In genomic region chr7:116591202-116592040, GRCh38 we compare ENCODE assay signal across 8 cellular contexts.
A peak's percentile ranks its signal among the peaks of the same experiment; 100 is the strongest.
DNase-seq lines count a peak whose midpoint lies in the region; ATAC-seq and TF ChIP-seq lines count a peak whose summit lies in the region.

No MANE protein-coding gene starts in this region.

- peaks cover 4% of the 10 kb centered on the region for H3K4me1 ChIP-seq in CD8-positive, alpha-beta T cell (ENCODE audit: insufficient read depth, low read length)
- H3K4me1 ChIP-seq in RWPE2 (ENCODE audit: insufficient read depth, poor library complexity, severe bottlenecking): peaks cover 25% of the 10 kb centered on the region

- H3K4me3 ChIP-seq in CD8-positive, alpha-beta T cell (ENCODE audit: low read depth, low read length): no peak overlapping the region
- no peak overlapping the region for H3K4me3 ChIP-seq in RWPE2 (ENCODE audit: severe bottlenecking)

- no peak overlapping the region for H3K4me3 Mint-ChIP-seq in CD8-positive, alpha-beta T cell
- peak overlapping the region; percentile 53; the same call in 1 of the 2 replicates for H3K4me3 Mint-ChIP-seq in HFFc6

- no peak for ATAC-seq in CD8-positive, alpha-beta T cell
- peak; percentile 53 for ATAC-seq in RWPE2 (ENCODE audit: low read depth)
- ATAC-seq in sciatic nerve: peak; percentile 33
- no peak for ATAC-seq in HG03442 (IDR thresholded peaks at IDR 0.05; ENCODE audit: unreplicated experiment)

- no peaks in the 10 kb centered on the region for H3K36me3 Mint-ChIP-seq in CD8-positive, alpha-beta T cell
- peaks cover 3% of the 10 kb centered on the region; the same call in 1 of the 2 replicates for H3K36me3 Mint-ChIP-seq in HFFc6 (ENCODE audit: low read depth)

- no peak overlapping the region for H3K27ac ChIP-seq in CD8-positive, alpha-beta T cell (ENCODE audit: low read depth, low read length)
- H3K27ac ChIP-seq in RWPE2 (ENCODE audit: poor library complexity, severe bottlenecking): peak overlapping the region; percentile 9

- H3K36me3 ChIP-seq in CD8-positive, alpha-beta T cell (ENCODE audit: insufficient read depth, low read length): no peaks in the 10 kb centered on the region
- H3K36me3 ChIP-seq in RWPE2 (ENCODE audit: low read depth): no peaks in the 10 kb centered on the region

- TF ChIP-seq CTCF in CD8-positive, alpha-beta T cell (IDR thresholded peaks at IDR 0.05): peak; percentile 60
- TF ChIP-seq CTCF in HFFc6 (IDR thresholded peaks at IDR 0.05): peak; percentile 89
- peak; percentile 85 for TF ChIP-seq CTCF in RWPE2 (IDR thresholded peaks at IDR 0.05; ENCODE audit: poor library complexity, severe bottlenecking)

- POLR2A ChIA-PET in CD8-positive, alpha-beta T cell (lab: Charles Lee): no interaction called here

- H3K27me3 ChIP-seq in CD8-positive, alpha-beta T cell (ENCODE audit: insufficient read depth, low read length): no peaks in the 10 kb centered on the region
- H3K27me3 ChIP-seq in RWPE2 (ENCODE audit: insufficient read depth, poor library complexity, severe bottlenecking): no peaks in the 10 kb centered on the region

- H3K4me1 Mint-ChIP-seq in CD8-positive, alpha-beta T cell (ENCODE audit: low read depth): peaks cover 16% of the 10 kb centered on the region
- peaks cover 39% of the 10 kb centered on the region for H3K4me1 Mint-ChIP-seq in HFFc6 (ENCODE audit: low read depth)

- intact Hi-C loops in CD8-positive, alpha-beta T cell (cut with DNase I, micrococcal nuclease): loop anchor here (5.0 kb wide), 1 partner anchor 216 kb away; no protein-coding TSS in a partner anchor
- intact Hi-C loops in sciatic nerve (cut with DNase I): loop anchor here (5.0 kb wide), 1 partner anchor 216 kb away; no protein-coding TSS in a partner anchor

- CTCF ChIA-PET in CD8-positive, alpha-beta T cell (lab: Charles Lee): interaction anchor here (0.6 to 3.7 kb wide), 22 partner anchors 9 to 1649 kb away, joined by 3 to 25 read pairs (median 4); no protein-coding TSS in a partner anchor

- H3K9me3 Mint-ChIP-seq in CD8-positive, alpha-beta T cell: no peaks in the 10 kb centered on the region
- H3K9me3 Mint-ChIP-seq in HFFc6: no peaks in the 10 kb centered on the region

- H3K27ac Mint-ChIP-seq in CD8-positive, alpha-beta T cell: no peak overlapping the region
- no peak overlapping the region for H3K27ac Mint-ChIP-seq in HFFc6

- DNase-seq in CD8-positive, alpha-beta T cell: no peak
- DNase-seq in HFFc6 (no peak), RWPE2 (ENCODE audit: low spot score) (no peak), fibroblast of peridontal ligament (ENCODE audit: extremely low read depth) (peak; percentile 64), sciatic nerve (ENCODE audit: low spot score) (no peak), D341Med (ENCODE audit: low spot score) (no peak)
- no peak for DNase-seq in activated CD8-positive, alpha-beta memory T cell treated with anti-CD3 and anti-CD28 coated beads, Interleukin-2, amount 50 U/mL, for 48 hours

- H3K27me3 Mint-ChIP-seq in CD8-positive, alpha-beta T cell (ENCODE audit: low read depth): peaks cover 27% of the 10 kb centered on the region
- H3K27me3 Mint-ChIP-seq in HFFc6 (ENCODE audit: insufficient read depth): peaks cover 3% of the 10 kb centered on the region; the same call in 1 of the 2 replicates

- H3K9me3 ChIP-seq in CD8-positive, alpha-beta T cell (ENCODE audit: low read length): no peaks in the 10 kb centered on the region
- H3K9me3 ChIP-seq in RWPE2 (ENCODE audit: severe bottlenecking): no peaks in the 10 kb centered on the region

Comparison
In these comparisons a context has a peak if more than half of its experiments do, and no peak if none do; other contexts are left out.
1. ATAC-seq: peak in RWPE2 (single experiment) and sciatic nerve (single experiment); none in CD8-positive, alpha-beta T cell (single experiment) and HG03442 (single experiment).
2. Peak in every context shown above with its lines, with median percentiles within 50 percentile points of each other: CTCF ChIP-seq.